In the genomic region with DNA sequence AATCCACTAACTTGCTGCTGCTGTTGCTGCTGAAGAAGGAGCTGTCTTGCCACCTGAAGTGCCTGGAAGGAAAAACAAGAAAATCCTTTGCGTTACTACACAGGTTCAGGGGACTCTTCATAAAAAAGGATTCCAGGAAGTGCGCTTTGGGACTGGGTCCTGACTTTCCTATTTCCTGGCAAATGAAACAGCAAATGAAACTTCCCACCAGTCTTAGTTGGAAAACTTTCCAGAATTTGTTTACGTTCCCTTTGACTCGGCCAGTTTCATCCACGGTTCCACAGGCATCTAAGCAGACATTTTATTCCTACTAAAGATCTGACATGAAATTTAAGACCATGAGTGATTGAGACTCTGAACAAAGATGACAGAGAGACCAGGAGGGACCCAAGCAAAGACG, we compare ENCODE assay signal across 12 cellular contexts.
DNase-seq lines count a peak whose midpoint lies in the region; ATAC-seq and TF ChIP-seq lines count a peak whose summit lies in the region.
"Had no signal": no experiment of that assay in that cellular context is flagged by ENCODE, and none has a peak within 500 bp of the region (broad histone marks: within the 10 kb centered on the region; RNA-seq: fewer than 3 reads in every experiment).

No MANE protein-coding gene starts in this region.

- peaks cover 12 to 75% (median 56%) of the 10 kb centered on the region in 5 donors for H3K36me3 Mint-ChIP-seq in naive thymus-derived CD4-positive, alpha-beta T cell

- no peak for ATAC-seq in naive thymus-derived CD4-positive, alpha-beta T cell
- ATAC-seq in HG03045 (IDR thresholded peaks at IDR 0.05; ENCODE audit: unreplicated experiment): no peak
- ATAC-seq: Panc1 had no signal

- no peak overlapping the region for H2AFZ ChIP-seq in ACC112 (ENCODE audit: low read length, unreplicated experiment)

- peak overlapping the region in 1 of 10 donors; percentile 25 for H3K4me3 Mint-ChIP-seq in naive thymus-derived CD4-positive, alpha-beta T cell
- H3K4me3 Mint-ChIP-seq: T-helper 2 cell treated with Interferon-gamma antibody and Interleukin-4, amounts not matched to agents 5 μg/mL and 100 μg/mL, for 36 hours had no signal

- peak overlapping the region in 8 of 9 donors; percentile 8 to 85 (median 62) for H3K27ac Mint-ChIP-seq in naive thymus-derived CD4-positive, alpha-beta T cell
- H3K27ac Mint-ChIP-seq: T-helper 2 cell treated with Interferon-gamma antibody and Interleukin-4, amounts not matched to agents 5 μg/mL and 100 μg/mL, for 36 hours had no signal

- H3K9me3 Mint-ChIP-seq in naive thymus-derived CD4-positive, alpha-beta T cell: peaks cover 0 to 1% (median 0%) of the 10 kb centered on the region in 11 donors
- H3K9me3 Mint-ChIP-seq: T-helper 2 cell treated with Interferon-gamma antibody and Interleukin-4, amounts not matched to agents 5 μg/mL and 100 μg/mL, for 36 hours had no signal

- H3K9me3 ChIP-seq in naive thymus-derived CD4-positive, alpha-beta T cell (ENCODE audit: control insufficient read depth in 2 of 3, low read length in 3 of 3): no peaks in the 10 kb centered on the region

- CTCF ChIA-PET in naive thymus-derived CD4-positive, alpha-beta T cell (lab: Charles Lee): no interaction called here

- H3K27me3 ChIP-seq in ACC112 (ENCODE audit: insufficient read depth, low read length): no peaks in the 10 kb centered on the region
- no peaks in the 10 kb centered on the region for H3K27me3 ChIP-seq in naive thymus-derived CD4-positive, alpha-beta T cell (ENCODE audit: control insufficient read depth in 2 of 2, insufficient read depth in 2 of 2, low read length in 2 of 2)

- TF ChIP-seq CTCF in GM13977 (IDR thresholded peaks at IDR 0.05; ENCODE audit: extremely low read depth, insufficient read depth, missing control alignments): no peak

- peaks cover 33% of the 10 kb centered on the region for H3K79me2 ChIP-seq in ACC112 (ENCODE audit: control insufficient read depth, insufficient read depth, low read length, unreplicated experiment)

- no peak overlapping the region for H3K4me3 ChIP-seq in ACC112 (ENCODE audit: low read depth, low read length)
- H3K4me3 ChIP-seq in naive thymus-derived CD4-positive, alpha-beta T cell (ENCODE audit: low read length): no peak overlapping the region

- no peaks in the 10 kb centered on the region for H3K27me3 Mint-ChIP-seq in naive thymus-derived CD4-positive, alpha-beta T cell

- peaks cover 60% of the 10 kb centered on the region for H3K4me1 ChIP-seq in ACC112 (ENCODE audit: control insufficient read depth, insufficient read depth, low read length, unreplicated experiment)
- peaks cover 14 to 48% of the 10 kb centered on the region in 2 donors for H3K4me1 ChIP-seq in naive thymus-derived CD4-positive, alpha-beta T cell (ENCODE audit: control insufficient read depth in 2 of 2, insufficient read depth in 2 of 2, low read length in 2 of 2)

- H3K27ac ChIP-seq in ACC112 (ENCODE audit: low read depth, low read length) (peak overlapping the region; percentile 94), substantia nigra (ENCODE audit: low read depth, low read length, poor library complexity, severe bottlenecking) (no peak overlapping the region)
- no peak overlapping the region for H3K27ac ChIP-seq in naive thymus-derived CD4-positive, alpha-beta T cell (ENCODE audit: low read depth, low read length)

- POLR2A ChIA-PET in naive thymus-derived CD4-positive, alpha-beta T cell (lab: Charles Lee): interaction anchor here (1.3 kb wide), 1 partner anchor 11 kb away, joined by 4 read pairs; no protein-coding TSS in a partner anchor

- H3K4me1 Mint-ChIP-seq in naive thymus-derived CD4-positive, alpha-beta T cell: peaks cover 30 to 94% (median 87%) of the 10 kb centered on the region in 7 donors

- in situ Hi-C loops in GM13977 (cut with MboI; ENCODE audit: low pct_unique_long_range_greater_than_20kb, low sequenced_read_pairs, unreplicated experiment): no loop called here

- intact Hi-C loops in naive thymus-derived CD4-positive, alpha-beta T cell (cut with micrococcal nuclease): no loop called here

- H3K36me3 ChIP-seq in ACC112 (ENCODE audit: insufficient read depth, low read length): 0 out of 2 replicates have a peak, but pooled peaks cover 9% of the 10 kb centered on the region
- H3K36me3 ChIP-seq in naive thymus-derived CD4-positive, alpha-beta T cell (ENCODE audit: control insufficient read depth in 2 of 3, insufficient read depth in 3 of 3, low read length in 3 of 3): peaks cover 6 to 52% (median 11%) of the 10 kb centered on the region in 3 experiments

- peak; percentile 49 for DNase-seq in HCEC 1CT
- peak; percentile 80 to 90 for DNase-seq in dermis microvascular lymphatic vessel endothelial cell (ENCODE audit: low read depth in 2 of 2)
- no peak for DNase-seq in naive thymus-derived CD4-positive, alpha-beta T cell
- no peak for DNase-seq in GM13977 (ENCODE audit: low spot score)
- DNase-seq in substantia nigra (lab: John Stamatoyannopoulos, UW): no peak
- no peak for DNase-seq in activated CD4-positive, CD25-positive, alpha-beta regulatory T cell treated with anti-CD3 and anti-CD28 coated beads, Interleukin-2, amount 50 U/mL, for 72 hours
- DNase-seq: C1 segment of cervical spinal cord, GF-D8 had no signal

Comparison
In these comparisons a context has a peak if more than half of its experiments do, and no peak if none do; other contexts are left out.
1. DNase-seq: peak in HCEC 1CT (single experiment) and dermis microvascular lymphatic vessel endothelial cell (2 of 2); none in naive thymus-derived CD4-positive, alpha-beta T cell (0 of 9), GM13977 (single experiment), substantia nigra (0 of 49) and activated CD4-positive, CD25-positive, alpha-beta regulatory T cell treated with anti-CD3 and anti-CD28 coated beads, Interleukin-2, amount 50 U/mL, for 72 hours (single experiment).